In genomic region chr7:27873981-27874957, GRCh38 we compare ENCODE assay signal across 11 cellular contexts.
DNase-seq lines count a peak whose midpoint lies in the region; ATAC-seq, FAIRE-seq and TF ChIP-seq lines count a peak whose summit lies in the region.
"Had no signal": no experiment of that assay in that cellular context is flagged by ENCODE, and none has a peak within 500 bp of the region (broad histone marks: within the 10 kb centered on the region; RNA-seq: fewer than 3 reads in every experiment).

No MANE protein-coding gene starts in this region.

- TF ChIP-seq POLR2A in H54 (IDR thresholded peaks at IDR 0.05; ENCODE audit: low read depth, low read length), result no peak
- TF ChIP-seq POLR2A in stomach (IDR thresholded peaks at IDR 0.05), result no peak

- no peak for TF ChIP-seq EP300 in stomach (IDR thresholded peaks at IDR 0.05)

- whole genome bisulfite sequencing in stomach, 5 donors, result 52 to 58% (median 55%) methylated on average over 13 of the region's 13 CpGs

- in situ Hi-C loops in astrocyte of the spinal cord (cut with HindIII; ENCODE audit: low sequenced_read_pairs), result no loop called here

- DNase-seq in H54 (ENCODE audit: insufficient read length, low spot score), result peak; percentile 94
- peak; percentile 49 for DNase-seq in astrocyte of the spinal cord (ENCODE audit: low read depth, low spot score)
- DNase-seq in hypothalamus (lab: John Stamatoyannopoulos, UW), result peak in 43 of 51 donors; percentile 7 to 76 (median 48)
- DNase-seq in stomach, result peak; percentile 86
- DNase-seq in NCI-H510A (lab: John Stamatoyannopoulos, UW), result no peak
- no peak for DNase-seq in NCI-H187 (lab: John Stamatoyannopoulos, UW)

- no peaks in the 10 kb centered on the region for H3K36me3 ChIP-seq in stomach

- H3K4me1 ChIP-seq in stomach, result peaks cover 7 to 39% (median 23%) of the 10 kb centered on the region in 4 donors

- H3K27me3 ChIP-seq in stomach, result no peaks in the 10 kb centered on the region

- TF ChIP-seq CTCF in astrocyte of the spinal cord (IDR thresholded peaks at IDR 0.05; ENCODE audit: low read depth, low read length) (no peak), stomach (IDR thresholded peaks at IDR 0.05) (no peak)

- no peaks in the 10 kb centered on the region for H3K9me3 ChIP-seq in stomach

- intact Hi-C loops in stomach (cut with DNase I; ENCODE audit: low total_unique reads), result no loop called here

- peak; percentile 91 for FAIRE-seq in H54 (lab: Jason Lieb, UNC)
- FAIRE-seq: bronchial epithelial cell, GM12878 had no signal

- ATAC-seq in esophagus mucosa, result no peak
- ATAC-seq in GM21528 (IDR thresholded peaks at IDR 0.05; ENCODE audit: low FRiP score, unreplicated experiment), result no peak
- ATAC-seq: GM12878, WTC11 had no signal

- H3K4me3 ChIP-seq in astrocyte of the spinal cord (ENCODE audit: low read depth, low read length) (no peak overlapping the region), stomach (no peak overlapping the region)
- H3K4me3 ChIP-seq: GM12878 had no signal

- H3K27ac ChIP-seq in stomach, result peak overlapping the region in 1 of 5 donors; percentile 18

Comparison
In these comparisons a context has a peak if more than half of its experiments do, and no peak if none do; other contexts are left out.
1. DNase-seq: peak in H54 (single experiment), astrocyte of the spinal cord (single experiment), hypothalamus (43 of 51) and stomach (single experiment); none in NCI-H510A (single experiment) and NCI-H187 (0 of 2).